In genomic region chr4:159191989-159192388, GRCh38 we compare ENCODE assay signal across 8 cellular contexts.
DNase-seq lines count a peak whose midpoint lies in the region; ATAC-seq and TF ChIP-seq lines count a peak whose summit lies in the region.
"Had no signal": no experiment of that assay in that cellular context is flagged by ENCODE, and none has a peak within 500 bp of the region (broad histone marks: within the 10 kb centered on the region; RNA-seq: fewer than 3 reads in every experiment).

No MANE protein-coding gene starts in this region.

- no peak overlapping the region for H3K27ac Mint-ChIP-seq in chondrocyte (ENCODE audit: unreplicated experiment)
- H3K27ac Mint-ChIP-seq in activated T-helper 17 cell treated with anti-CD3 and anti-CD28 coated beads, Interleukin-2, amount 50 U/mL, for 72 hours: no peak overlapping the region

- no peak for ATAC-seq in HG02642 (IDR thresholded peaks at IDR 0.05; ENCODE audit: poor library complexity, unreplicated experiment)
- no peak for ATAC-seq in activated T-helper 17 cell treated with anti-CD3 and anti-CD28 coated beads, Interleukin-2, amount 50 U/mL, for 72 hours (replicated peaks)

- H2AFZ ChIP-seq in Loucy (ENCODE audit: low read length): no peak overlapping the region
- no peak overlapping the region for H2AFZ ChIP-seq in osteoblast (ENCODE audit: low read length)

- H3K36me3 ChIP-seq in Loucy (ENCODE audit: insufficient read depth, low read length): no peaks in the 10 kb centered on the region; the same call in none of the 2 replicates
- H3K36me3 ChIP-seq in osteoblast (ENCODE audit: insufficient read depth, low read length): peaks cover 3% of the 10 kb centered on the region

- no peak overlapping the region for H3K4me3 Mint-ChIP-seq in chondrocyte (ENCODE audit: unreplicated experiment)
- no peak overlapping the region for H3K4me3 Mint-ChIP-seq in activated T-helper 17 cell treated with anti-CD3 and anti-CD28 coated beads, Interleukin-2, amount 50 U/mL, for 72 hours

- H4K20me1 ChIP-seq in Loucy (ENCODE audit: insufficient read depth, low read length, poor library complexity, severe bottlenecking): no peaks in the 10 kb centered on the region
- peaks cover 3% of the 10 kb centered on the region for H4K20me1 ChIP-seq in osteoblast (ENCODE audit: insufficient read depth, low read length)

- H3K9me3 ChIP-seq in Loucy (ENCODE audit: insufficient read depth, low read depth, low read length): no peaks in the 10 kb centered on the region
- no peaks in the 10 kb centered on the region for H3K9me3 ChIP-seq in osteoblast (ENCODE audit: low read depth, low read length)

- no peak for DNase-seq in GM10248 (ENCODE audit: extremely low spot score)
- DNase-seq in chondrocyte (ENCODE audit: low spot score): no peak
- peak; percentile 58 for DNase-seq in osteoblast (ENCODE audit: insufficient read length, low spot score, missing footprints)
- no peak for DNase-seq in NCI-H187 treated with DMSO at 0.1 percent for 48 hours (lab: John Stamatoyannopoulos, UW)
- DNase-seq: activated CD4-positive, CD25-positive, alpha-beta regulatory T cell treated with anti-CD3 and anti-CD28 coated beads, Interleukin-2, amount 50 U/mL, for 72 hours had no signal

- CTCF ChIA-PET in GM10248 (lab: Yijun Ruan, JAX): interaction anchor here (0.6 to 2.9 kb wide), 9 partner anchors 9 to 341 kb away, joined by 3 to 12 read pairs (median 5); no protein-coding TSS in a partner anchor

- H3K9ac ChIP-seq in Loucy (ENCODE audit: low read depth, low read length, poor library complexity, severe bottlenecking): peak overlapping the region; percentile 52

- H3K4me1 ChIP-seq in Loucy (ENCODE audit: insufficient read depth, low read length, poor library complexity, severe bottlenecking) (peaks cover 82% of the 10 kb centered on the region), osteoblast (ENCODE audit: insufficient read depth, low read length) (peaks cover 9% of the 10 kb centered on the region)

- no peaks in the 10 kb centered on the region for H3K4me1 Mint-ChIP-seq in chondrocyte (ENCODE audit: low read depth)
- H3K4me1 Mint-ChIP-seq in activated T-helper 17 cell treated with anti-CD3 and anti-CD28 coated beads, Interleukin-2, amount 50 U/mL, for 72 hours: no peaks in the 10 kb centered on the region

- H3K9me2 ChIP-seq in Loucy (replicated peaks; ENCODE audit: low read depth, low read length): no peaks in the 10 kb centered on the region

- TF ChIP-seq CTCF in GM10248 (IDR thresholded peaks at IDR 0.05; ENCODE audit: control extremely low read depth, extremely low read depth, low read depth, missing control alignments): peak; percentile 29
- TF ChIP-seq CTCF in Loucy (conservative IDR thresholded peaks at IDR 0.05; ENCODE audit: low read length): peak; percentile 74
- peak; percentile 75 for TF ChIP-seq CTCF in chondrocyte (IDR thresholded peaks at IDR 0.05)
- TF ChIP-seq CTCF in osteoblast (IDR thresholded peaks at IDR 0.05; ENCODE audit: extremely low read depth, low read depth, low read length): peak; percentile 69

- POLR2A ChIA-PET in GM10248 (lab: Yijun Ruan, JAX): no interaction called here

- no peaks in the 10 kb centered on the region for H3K27me3 ChIP-seq in Loucy (ENCODE audit: insufficient read depth, low read length, poor library complexity, severe bottlenecking)
- no peaks in the 10 kb centered on the region for H3K27me3 ChIP-seq in osteoblast (ENCODE audit: insufficient read depth, low read length)

- H3K27me3 Mint-ChIP-seq in chondrocyte (ENCODE audit: low read depth): no peaks in the 10 kb centered on the region
- no peaks in the 10 kb centered on the region for H3K27me3 Mint-ChIP-seq in activated T-helper 17 cell treated with anti-CD3 and anti-CD28 coated beads, Interleukin-2, amount 50 U/mL, for 72 hours

- H3K36me3 Mint-ChIP-seq in chondrocyte (ENCODE audit: low read depth): peaks cover 1% of the 10 kb centered on the region
- no peaks in the 10 kb centered on the region for H3K36me3 Mint-ChIP-seq in activated T-helper 17 cell treated with anti-CD3 and anti-CD28 coated beads, Interleukin-2, amount 50 U/mL, for 72 hours (ENCODE audit: low read depth)

- H3K4me2 ChIP-seq in Loucy (ENCODE audit: low read depth, low read length, poor library complexity, severe bottlenecking): peak overlapping the region; percentile 67
- H3K4me2 ChIP-seq in osteoblast (ENCODE audit: insufficient read depth, low read length): peak overlapping the region; percentile 65

- H3K4me3 ChIP-seq in Loucy (ENCODE audit: low read length, poor library complexity, severe bottlenecking): peak overlapping the region; percentile 50
- H3K4me3 ChIP-seq in osteoblast (ENCODE audit: insufficient read depth, low read length): no peak overlapping the region

- H3K79me2 ChIP-seq in Loucy (ENCODE audit: insufficient read depth, low read length): peaks cover 51% of the 10 kb centered on the region
- peaks cover 12% of the 10 kb centered on the region for H3K79me2 ChIP-seq in osteoblast (ENCODE audit: insufficient read depth, low read length)

- peak overlapping the region; percentile 62 for H3K27ac ChIP-seq in osteoblast (ENCODE audit: low read depth, low read length)

- H3F3A ChIP-seq in Loucy (ENCODE audit: low read depth): peaks cover 20% of the 10 kb centered on the region

- no peaks in the 10 kb centered on the region for H3K9me3 Mint-ChIP-seq in chondrocyte (ENCODE audit: low read depth)
- no peaks in the 10 kb centered on the region for H3K9me3 Mint-ChIP-seq in activated T-helper 17 cell treated with anti-CD3 and anti-CD28 coated beads, Interleukin-2, amount 50 U/mL, for 72 hours
